25 cellular contexts compared by ENCODE assay signal in genomic region chr16:79110953-79111352, GRCh38.
DNase-seq lines count a peak whose midpoint lies in the region; ATAC-seq, FAIRE-seq and TF ChIP-seq lines count a peak whose summit lies in the region.
"Had no signal": no experiment of that assay in that cellular context is flagged by ENCODE, and none has a peak within 500 bp of the region (broad histone marks: within the 10 kb centered on the region; RNA-seq: fewer than 3 reads in every experiment).

No MANE protein-coding gene starts in this region.

- H3K4me3 Mint-ChIP-seq in activated T-helper 17 cell treated with anti-CD3 and anti-CD28 coated beads, Interleukin-2, amount 50 U/mL, for 72 hours = no peak overlapping the region
- H3K4me3 Mint-ChIP-seq in endodermal cell = no peak overlapping the region
- H3K4me3 Mint-ChIP-seq: B cell; CD4-positive, alpha-beta T cell; CD8-positive, alpha-beta T cell had no signal

- no peak for ATAC-seq in A549
- ATAC-seq in activated T-helper 17 cell treated with anti-CD3 and anti-CD28 coated beads, Interleukin-2, amount 50 U/mL, for 72 hours (replicated peaks) = no peak
- ATAC-seq: CD8-positive, alpha-beta T cell; GM12878 had no signal

- DNase-seq in A549 (ENCODE audit: low read depth in 1 of 2, low spot score in 1 of 2) (no peak), endodermal cell (peak; percentile 10), NCI-H1417 (lab: John Stamatoyannopoulos, UW) (no peak), DMS153 treated with DMSO at 0.1 percent for 48 hours (lab: John Stamatoyannopoulos, UW; ENCODE audit: unreplicated experiment) (no peak), NCI-H2171 treated with DMSO at 0.1 percent for 48 hours (lab: John Stamatoyannopoulos, UW) (no peak)
- DNase-seq: 8988T; AML-193; Caco-2; Calu3; CD4-positive, alpha-beta T cell; CD8-positive, alpha-beta T cell; DMS53; DMS79; DND-41; EL; GDM1 had no signal

- no peak for FAIRE-seq in A549 (lab: Jason Lieb, UNC)
- FAIRE-seq: A204.1, D721Med, GM12878, GM12892, GM18507 had no signal

- no peaks in the 10 kb centered on the region for H3K36me3 Mint-ChIP-seq in activated T-helper 17 cell treated with anti-CD3 and anti-CD28 coated beads, Interleukin-2, amount 50 U/mL, for 72 hours (ENCODE audit: low read depth)
- no peaks in the 10 kb centered on the region for H3K36me3 Mint-ChIP-seq in endodermal cell (ENCODE audit: low read depth)
- H3K36me3 Mint-ChIP-seq: CD8-positive, alpha-beta T cell had no signal

- no peaks in the 10 kb centered on the region for H3K36me3 ChIP-seq in endodermal cell (ENCODE audit: control insufficient read depth, insufficient read depth, low read length)
- H3K36me3 ChIP-seq: BLaER1 treated with 17β-estradiol and CSF1 and Interleukin-3, amounts not matched to agents 10 nM and 100 nM had no signal

- TF ChIP-seq RAD21 in A549 (conservative IDR thresholded peaks at IDR 0.05 in 1 of 2, IDR thresholded peaks at IDR 0.05 in 1 of 2) = no peak

- peaks cover 3% of the 10 kb centered on the region for H3K4me1 Mint-ChIP-seq in activated T-helper 17 cell treated with anti-CD3 and anti-CD28 coated beads, Interleukin-2, amount 50 U/mL, for 72 hours
- H3K4me1 Mint-ChIP-seq in endodermal cell = peaks cover 12% of the 10 kb centered on the region
- H3K4me1 Mint-ChIP-seq: B cell had no signal

- H3K4me2 ChIP-seq in A549 = no peak overlapping the region
- H3K4me2 ChIP-seq: BLaER1 treated with 17β-estradiol and CSF1 and Interleukin-3, amounts not matched to agents 10 nM and 100 nM had no signal

- no peak for TF ChIP-seq CTCF in A549 (IDR thresholded peaks at IDR 0.05)
- no peak for TF ChIP-seq CTCF in endodermal cell (conservative IDR thresholded peaks at IDR 0.05)

- H3K4me3 ChIP-seq in A549 (no peak overlapping the region), endodermal cell (ENCODE audit: low read length) (no peak overlapping the region)
- H3K4me3 ChIP-seq: BLaER1 treated with 17β-estradiol and CSF1 and Interleukin-3, amounts not matched to agents 10 nM and 100 nM; GM12878 had no signal

- H3K9ac ChIP-seq in endodermal cell (ENCODE audit: extremely low read depth, low read length, poor library complexity, severe bottlenecking) = no peak overlapping the region
- H3K9ac ChIP-seq: BLaER1 treated with 17β-estradiol and CSF1 and Interleukin-3, amounts not matched to agents 10 nM and 100 nM had no signal

- H3K27me3 ChIP-seq in endodermal cell (ENCODE audit: control insufficient read depth, insufficient read depth, low read length, poor library complexity, severe bottlenecking) = no peaks in the 10 kb centered on the region
- H3K27me3 ChIP-seq: BLaER1 treated with 17β-estradiol and CSF1 and Interleukin-3, amounts not matched to agents 10 nM and 100 nM had no signal

- H3K9me3 Mint-ChIP-seq in activated T-helper 17 cell treated with anti-CD3 and anti-CD28 coated beads, Interleukin-2, amount 50 U/mL, for 72 hours = no peaks in the 10 kb centered on the region
- no peaks in the 10 kb centered on the region for H3K9me3 Mint-ChIP-seq in endodermal cell
- H3K9me3 Mint-ChIP-seq: CD4-positive, alpha-beta T cell; CD8-positive, alpha-beta T cell had no signal

- H3K4me1 ChIP-seq in A549 (no peaks in the 10 kb centered on the region), endodermal cell (ENCODE audit: control insufficient read depth, insufficient read depth, low read length) (no peaks in the 10 kb centered on the region)
- H3K4me1 ChIP-seq: BLaER1 treated with 17β-estradiol and CSF1 and Interleukin-3, amounts not matched to agents 10 nM and 100 nM; Caco-2 had no signal

- WGBS in A549 (ENCODE audit: missing lambda C conversion rate) = 1% methylated on average over 3 of the region's 3 CpGs
- 95 to 96% methylated on average over 3 of the region's 3 CpGs for WGBS in endodermal cell (ENCODE audit: insufficient coverage in 1 of 2, insufficient read length in 1 of 2), 2 experiments

- H3K27ac Mint-ChIP-seq in activated T-helper 17 cell treated with anti-CD3 and anti-CD28 coated beads, Interleukin-2, amount 50 U/mL, for 72 hours = peak overlapping the region; percentile 18
- H3K27ac Mint-ChIP-seq in endodermal cell = no peak overlapping the region
- H3K27ac Mint-ChIP-seq: B cell; CD4-positive, alpha-beta T cell; CD8-positive, alpha-beta T cell had no signal

- H3K9me3 ChIP-seq in A549 = no peaks in the 10 kb centered on the region
- no peaks in the 10 kb centered on the region for H3K9me3 ChIP-seq in endodermal cell (ENCODE audit: control insufficient read depth, low read length)
- H3K9me3 ChIP-seq: Caco-2 had no signal

- POLR2A ChIA-PET in A549 (lab: Yijun Ruan, JAX) = no interaction called here

- CTCF ChIA-PET in A549 (lab: Yijun Ruan, JAX) = no interaction called here

- no peak for TF ChIP-seq POLR2A in A549 (IDR thresholded peaks at IDR 0.05; ENCODE audit: low read length)

- TF ChIP-seq EP300 in A549 (IDR thresholded peaks at IDR 0.05) = no peak

- H3K27ac ChIP-seq in A549 = no peak overlapping the region
- H3K27ac ChIP-seq in endodermal cell (ENCODE audit: low read depth, low read length) = no peak overlapping the region
- H3K27ac ChIP-seq: BLaER1 treated with 17β-estradiol and CSF1 and Interleukin-3, amounts not matched to agents 10 nM and 100 nM; C4-2B had no signal

- H3K27me3 Mint-ChIP-seq in activated T-helper 17 cell treated with anti-CD3 and anti-CD28 coated beads, Interleukin-2, amount 50 U/mL, for 72 hours = no peaks in the 10 kb centered on the region
- peaks cover 2% of the 10 kb centered on the region for H3K27me3 Mint-ChIP-seq in endodermal cell (ENCODE audit: insufficient read depth)
- H3K27me3 Mint-ChIP-seq: CD4-positive, alpha-beta T cell had no signal

TF ChIP-seq in A549, 52 proteins besides CTCF, POLR2A, EP300 and RAD21:
- TF ChIP-seq NR3C1 (IDR thresholded peaks at IDR 0.05) (no peak), MAFK (IDR thresholded peaks at IDR 0.05; ENCODE audit: partially characterized antibody) (peak; percentile 49), NFE2L2 (conservative IDR thresholded peaks at IDR 0.05; ENCODE audit: low read length) (0 out of 2 replicates have a peak, but pooled peaks have one; percentile 17), TP53 (CRISPR knock-in tag; IDR thresholded peaks at IDR 0.05) (no peak), TFCP2L1 (CRISPR knock-in tag; IDR thresholded peaks at IDR 0.05) (no peak), HEYL (CRISPR knock-in tag; IDR thresholded peaks at IDR 0.05) (no peak)
- TF ChIP-seq, protein P1, sequence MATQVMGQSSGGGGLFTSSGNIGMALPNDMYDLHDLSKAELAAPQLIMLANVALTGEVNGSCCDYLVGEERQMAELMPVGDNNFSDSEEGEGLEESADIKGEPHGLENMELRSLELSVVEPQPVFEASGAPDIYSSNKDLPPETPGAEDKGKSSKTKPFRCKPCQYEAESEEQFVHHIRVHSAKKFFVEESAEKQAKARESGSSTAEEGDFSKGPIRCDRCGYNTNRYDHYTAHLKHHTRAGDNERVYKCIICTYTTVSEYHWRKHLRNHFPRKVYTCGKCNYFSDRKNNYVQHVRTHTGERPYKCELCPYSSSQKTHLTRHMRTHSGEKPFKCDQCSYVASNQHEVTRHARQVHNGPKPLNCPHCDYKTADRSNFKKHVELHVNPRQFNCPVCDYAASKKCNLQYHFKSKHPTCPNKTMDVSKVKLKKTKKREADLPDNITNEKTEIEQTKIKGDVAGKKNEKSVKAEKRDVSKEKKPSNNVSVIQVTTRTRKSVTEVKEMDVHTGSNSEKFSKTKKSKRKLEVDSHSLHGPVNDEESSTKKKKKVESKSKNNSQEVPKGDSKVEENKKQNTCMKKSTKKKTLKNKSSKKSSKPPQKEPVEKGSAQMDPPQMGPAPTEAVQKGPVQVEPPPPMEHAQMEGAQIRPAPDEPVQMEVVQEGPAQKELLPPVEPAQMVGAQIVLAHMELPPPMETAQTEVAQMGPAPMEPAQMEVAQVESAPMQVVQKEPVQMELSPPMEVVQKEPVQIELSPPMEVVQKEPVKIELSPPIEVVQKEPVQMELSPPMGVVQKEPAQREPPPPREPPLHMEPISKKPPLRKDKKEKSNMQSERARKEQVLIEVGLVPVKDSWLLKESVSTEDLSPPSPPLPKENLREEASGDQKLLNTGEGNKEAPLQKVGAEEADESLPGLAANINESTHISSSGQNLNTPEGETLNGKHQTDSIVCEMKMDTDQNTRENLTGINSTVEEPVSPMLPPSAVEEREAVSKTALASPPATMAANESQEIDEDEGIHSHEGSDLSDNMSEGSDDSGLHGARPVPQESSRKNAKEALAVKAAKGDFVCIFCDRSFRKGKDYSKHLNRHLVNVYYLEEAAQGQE (IDR thresholded peaks at IDR 0.05) = no peak
